ENCODE assay signal across 19 cellular contexts in the genomic region with DNA sequence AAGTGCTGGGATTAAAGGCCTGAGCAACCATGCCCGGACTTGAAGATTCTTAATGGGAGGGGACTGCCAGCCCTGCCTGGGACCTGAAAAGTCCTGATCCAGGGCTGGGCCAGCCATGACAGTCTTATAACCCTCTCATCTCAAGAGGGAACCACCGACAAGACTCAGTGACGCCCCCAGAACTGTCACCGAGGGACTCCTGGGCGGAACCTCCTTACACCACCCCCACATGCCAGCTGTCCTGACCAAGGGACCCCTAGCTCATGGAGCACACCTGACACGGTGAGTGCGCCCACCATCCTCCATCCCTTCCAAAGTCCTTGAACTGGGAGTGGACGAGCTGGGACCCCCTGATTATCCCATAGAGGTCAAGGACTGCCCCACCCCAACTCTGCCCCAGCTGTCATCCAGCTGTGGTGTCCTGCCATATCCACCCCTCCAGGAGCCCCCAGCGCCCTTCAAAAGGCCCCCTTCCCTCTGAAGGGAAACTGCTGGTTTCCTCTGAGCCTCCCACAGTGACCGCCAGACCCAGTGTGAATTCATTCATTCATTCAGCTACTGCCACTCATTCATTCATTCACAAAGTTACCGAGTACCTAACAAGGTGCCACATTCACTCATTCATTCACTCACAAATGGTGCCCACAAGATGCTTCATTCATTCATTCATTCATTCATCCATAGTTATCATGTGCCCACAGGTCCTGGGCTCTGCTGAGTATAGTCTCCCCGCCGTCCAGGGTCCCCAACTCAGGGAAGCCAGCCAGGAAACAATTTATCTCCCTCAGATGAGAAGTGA. TPM values are rescaled to one million over a fixed set of nuclear protein-coding genes. Genes with fewer than 3 reads are reported as not detected.
"Had no signal": no experiment of that assay in that cellular context is flagged by ENCODE, and none has a peak within 500 bp of the region (broad histone marks: within the 10 kb centered on the region; RNA-seq: fewer than 3 reads in every experiment).

No MANE protein-coding gene starts in this region.

- H3K27ac ChIP-seq: body of pancreas, colonic mucosa, gastroesophageal sphincter, heart right ventricle, ovary, sigmoid colon, spleen, thoracic aorta had no signal

- H3K27me3 ChIP-seq: body of pancreas, colonic mucosa, gastroesophageal sphincter, heart right ventricle, ovary, sigmoid colon, spleen had no signal

- H3K36me3 ChIP-seq: colonic mucosa, ovary had no signal

- H3K9me3 ChIP-seq: body of pancreas, colonic mucosa, gastroesophageal sphincter, heart right ventricle, ovary, sigmoid colon, spleen, thoracic aorta had no signal

- DNase-seq: activated CD4-positive, alpha-beta T cell treated with anti-CD3 and anti-CD28 coated beads for 1 hour; activated CD4-positive, alpha-beta T cell treated with anti-CD3 and anti-CD28 coated beads, Interleukin-2, amount 50 U/mL, for 48 hours; amniotic stem cell; body of pancreas; central memory CD4-positive, alpha-beta T cell; colonic mucosa; heart right ventricle; ovary; sigmoid colon; spleen; T-helper 9 cell had no signal

- H3K4me3 ChIP-seq: body of pancreas, colonic mucosa, gastroesophageal sphincter, heart right ventricle, ovary, sigmoid colon, spleen, thoracic aorta had no signal

- ATAC-seq: body of pancreas, gastroesophageal sphincter, heart right ventricle had no signal

RNA-seq across cellular contexts. Expression of gene FUT5, which starts 29.6 kb away (rescaled TPM):
- total RNA-seq: body of pancreas, gastroesophageal sphincter, lower leg skin, mesenteric fat pad, pulmonary artery endothelial cell, sigmoid colon, spleen, thoracic aorta, urinary bladder had no signal
- polyA plus RNA-seq: esophagus, heart right ventricle, neural cell, ovary, sigmoid colon, spleen, urinary bladder had no signal

RNA-seq across cellular contexts. Expression of gene FUT3, which starts 48.7 kb away (rescaled TPM):
- total RNA-seq: heart right ventricle, mesenteric fat pad, pulmonary artery endothelial cell, spleen, thoracic aorta had no signal
